Comparison of ENCODE assay signal across 19 cellular contexts in genomic region chr5:178595145-178595544, GRCh38. TPM values are rescaled to one million over a fixed set of nuclear protein-coding genes. Genes with fewer than 3 reads are reported as not detected.
DNase-seq lines count a peak whose midpoint lies in the region; ATAC-seq, FAIRE-seq and TF ChIP-seq lines count a peak whose summit lies in the region.
"Had no signal": no experiment of that assay in that cellular context is flagged by ENCODE, and none has a peak within 500 bp of the region (broad histone marks: within the 10 kb centered on the region; RNA-seq: fewer than 3 reads in every experiment).

No MANE protein-coding gene starts in this region.

- no peak overlapping the region for H2BK120ac ChIP-seq in mesendoderm (ENCODE audit: low read depth, low read length)

- no peak overlapping the region for H2AK5ac ChIP-seq in mesendoderm (ENCODE audit: low read length)

- no peak for TF ChIP-seq RAD21 in GM12878 (IDR thresholded peaks at IDR 0.05; ENCODE audit: insufficient read depth, low read depth, low read length)

- POLR2A ChIA-PET in GM12878 (lab: Charles Lee), result no interaction called here

- no peak overlapping the region for H3K23ac ChIP-seq in mesendoderm (ENCODE audit: low read length)

- peaks cover 31% of the 10 kb centered on the region for H3F3A ChIP-seq in GM23248 (ENCODE audit: insufficient read depth)

- BruUV-seq in GM12878 (replicated peaks; lab: Mats Ljungman, UMichigan), result no TSS peak

- TF ChIP-seq EP300 in GM12878 (IDR thresholded peaks at IDR 0.05; ENCODE audit: borderline replicate concordance in 1 of 2, control insufficient read depth in 1 of 2, low read depth in 2 of 2, low read length in 2 of 2), result no peak

- CTCF ChIA-PET in GM12878 (lab: Yijun Ruan, JAX), result no interaction called here

- TF ChIP-seq CTCF in GM12878 (IDR thresholded peaks at IDR 0.05 in 2 of 3, conservative IDR thresholded peaks at IDR 0.05 in 1 of 3; ENCODE audit: control insufficient read depth in 2 of 3, extremely low read depth in 1 of 3, insufficient read depth in 1 of 3, low read depth in 3 of 3, low read length in 3 of 3), result no peak

- H3K18ac ChIP-seq in mesendoderm (ENCODE audit: low read length), result no peak overlapping the region

- no peaks in the 10 kb centered on the region for H3K79me1 ChIP-seq in mesendoderm (ENCODE audit: low read length)

- H3K27ac ChIP-seq in GM23248 (no peak overlapping the region), GM12878 (ENCODE audit: control insufficient read depth, insufficient read depth) (no peak overlapping the region), mesendoderm (ENCODE audit: low read depth, low read length) (no peak overlapping the region)
- H3K27ac ChIP-seq: BLaER1, HL-60 had no signal

- H3K4me1 ChIP-seq in GM23248 (ENCODE audit: insufficient read depth) (peaks cover 12% of the 10 kb centered on the region; the same call in 1 of the 2 replicates), GM12878 (ENCODE audit: control insufficient read depth, insufficient read depth, low read length) (no peaks in the 10 kb centered on the region), mesendoderm (ENCODE audit: control insufficient read depth, low read depth, low read length) (no peaks in the 10 kb centered on the region)
- H3K4me1 ChIP-seq: HAP-1 had no signal

- H2BK5ac ChIP-seq in mesendoderm (ENCODE audit: low read length), result no peak overlapping the region

- in situ Hi-C loops in GM23248 (cut with MboI), result no loop called here
- in situ Hi-C loops in GM12878 (cut with MboI), result no loop called here

- H3K36me3 ChIP-seq in GM23248 (ENCODE audit: low read depth) (peaks cover 41% of the 10 kb centered on the region), GM12878 (ENCODE audit: control insufficient read depth in 2 of 2, insufficient read depth in 2 of 2, low read length in 1 of 2) (0 out of 4 replicates have a peak, but pooled peaks cover 0 to 5% of the 10 kb centered on the region in 2 experiments), mesendoderm (ENCODE audit: control insufficient read depth, insufficient read depth, low read length) (no peaks in the 10 kb centered on the region)
- H3K36me3 ChIP-seq: HAP-1 had no signal

- H3K9me2 ChIP-seq in GM23248 (ENCODE audit: insufficient read depth), result no peaks in the 10 kb centered on the region

- FAIRE-seq in GM12878 (lab: Jason Lieb, UNC), result no peak

- H4K8ac ChIP-seq in mesendoderm (ENCODE audit: low read depth, low read length), result no peak overlapping the region

- H3K9me3 ChIP-seq in GM23248 (ENCODE audit: low read depth) (no peaks in the 10 kb centered on the region), GM12878 (replicated peaks; ENCODE audit: control insufficient read depth, insufficient read depth, low read length) (no peaks in the 10 kb centered on the region; the same call in 1 of the 3 replicates)

- H4K20me1 ChIP-seq in GM23248 (ENCODE audit: insufficient read depth) (no peaks in the 10 kb centered on the region), GM12878 (ENCODE audit: control insufficient read depth, insufficient read depth) (no peaks in the 10 kb centered on the region)

- no peak overlapping the region for H2BK15ac ChIP-seq in mesendoderm (replicated peaks; ENCODE audit: low read depth)

- H3K27me3 ChIP-seq in GM23248 (replicated peaks; ENCODE audit: insufficient read depth) (no peaks in the 10 kb centered on the region), GM12878 (replicated peaks in 1 of 2; ENCODE audit: control insufficient read depth in 2 of 2, insufficient read depth in 2 of 2, low read length in 1 of 2) (peaks cover 0 to 3% of the 10 kb centered on the region in 2 experiments; a peak in 1 of 4 replicates), mesendoderm (ENCODE audit: insufficient read depth, low read length, poor library complexity) (no peaks in the 10 kb centered on the region)

- H3K56ac ChIP-seq in mesendoderm (ENCODE audit: low read length), result no peak overlapping the region

- no peak for ATAC-seq in GM12878

- no peak for TF ChIP-seq POLR2A in GM12878 (IDR thresholded peaks at IDR 0.05; ENCODE audit: low read depth, low read length)

- H3K4me2 ChIP-seq in GM23248 (ENCODE audit: unreplicated experiment), result no peak overlapping the region
- H3K4me2 ChIP-seq in GM12878 (ENCODE audit: control insufficient read depth, insufficient read depth), result no peak overlapping the region
- no peak overlapping the region for H3K4me2 ChIP-seq in mesendoderm (ENCODE audit: low read length)
- H3K4me2 ChIP-seq: BLaER1 had no signal

- H3K9ac ChIP-seq in GM23248 (no peak overlapping the region), GM12878 (ENCODE audit: control insufficient read depth, insufficient read depth, low read length) (no peak overlapping the region), mesendoderm (ENCODE audit: low read length) (no peak overlapping the region)
- H3K9ac ChIP-seq: BLaER1 had no signal

- SMC1A ChIA-PET in GM12878 (lab: Charles Lee; ENCODE audit: uncharacterized antibody, unreplicated experiment), result no interaction called here

- RAD21 ChIA-PET in GM12878 (lab: Charles Lee; ENCODE audit: unreplicated experiment), result no interaction called here

- DNase-seq in GM23248, result peak; percentile 7
- DNase-seq in M059J (ENCODE audit: low read depth), result peak; percentile 3
- DNase-seq in GM12878 (ENCODE audit: low read depth, low spot score), result no peak
- DNase-seq in mesendoderm, result peak; percentile 13
- DNase-seq in GM19240 (ENCODE audit: insufficient read length, low spot score), result no peak
- no peak for DNase-seq in T-helper 1 cell
- DNase-seq in NCI-H1105 treated with DMSO at 0.1 percent for 48 hours (lab: John Stamatoyannopoulos, UW), result no peak
- DNase-seq: 8988T; CD4-positive, alpha-beta memory T cell; DMS153; DMS79; GDM1; IMR-90 had no signal

- H3K4ac ChIP-seq in mesendoderm (ENCODE audit: low read depth, low read length), result no peak overlapping the region

- H3K4me3 ChIP-seq in GM23248 (no peak overlapping the region), GM12878 (no peak overlapping the region), mesendoderm (ENCODE audit: low read length) (no peak overlapping the region)
- H3K4me3 ChIP-seq: BLaER1, HAP-1 had no signal

- intact Hi-C loops in GM12878 (cut with micrococcal nuclease; ENCODE audit: unreplicated experiment), result no loop called here

- H2AFZ ChIP-seq in GM23248 (no peak overlapping the region), GM12878 (ENCODE audit: control insufficient read depth, low read depth, low read length) (no peak overlapping the region)

- no peak overlapping the region for H4K5ac ChIP-seq in mesendoderm (ENCODE audit: low read length)

- H3K79me2 ChIP-seq in GM23248 (ENCODE audit: insufficient read depth) (no peaks in the 10 kb centered on the region), GM12878 (ENCODE audit: control insufficient read depth, insufficient read depth, low read length) (no peaks in the 10 kb centered on the region), mesendoderm (ENCODE audit: control insufficient read depth, insufficient read depth, low read length) (no peaks in the 10 kb centered on the region)

TF ChIP-seq in GM12878, 131 proteins besides CTCF, POLR2A, EP300 and RAD21 (continues in another document):
- TF ChIP-seq CBX5 (IDR thresholded peaks at IDR 0.05; ENCODE audit: low read depth), result peak; percentile 54; the same call in 1 of the 2 replicates

RNA-seq across cellular contexts. Expression of gene COL23A1, which starts 5.0 kb away (rescaled TPM):
- not detected in 2 replicates for total RNA-seq in GM23248 (2014; rRNA removed; shearing (Covaris generic))
- polyA plus RNA-seq in GM23248 (2016; fragmentation: Nextera tagmentation; extraction: Ambion mirVana) (not detected in 2 replicates), GM12878 (2011; rRNA removed) (not detected in 2 replicates), GM12878 (2014; fragmentation: Illumina TruSeq; extraction: Trizol) (0.03 TPM in 1 of 2 replicates, not detected in the other), GM12878 (2014; fragmentation: Nextera tagmentation; extraction: Ambion mirVana) (not detected), GM12878 (2014; rRNA removed) (0.09 TPM in 1 of 2 replicates, not detected in the other), GM12878 (2016; fragmentation: Nextera tagmentation; extraction: Ambion mirVana) (under 1 TPM; 0.07 to 0.83 TPM)
- total RNA-seq in M059J (2014; rRNA removed; shearing (Covaris generic)), result not detected in 2 replicates
- total RNA-seq in GM12878 (2013; cell fraction: nucleolus; rRNA removed), result not detected in 2 replicates
- total RNA-seq in GM12878 (2014; rRNA removed) (0.05 and 0.11 TPM in 2 replicates), GM12878 (2014; rRNA removed; fragmentation: Illumina TruSeq; extraction: Trizol) (0.05 TPM in 1 of 2 replicates, not detected in the other), GM12878 (2021) (0.08 TPM in 1 of 2 replicates, not detected in the other)
- not detected for polyA plus RNA-seq in GM12878 (2011; ENCODE audit: low read depth)
- polyA plus RNA-seq in GM12878 (2011; cell fraction: cytosol; rRNA removed), result not detected in 2 replicates
- 0.10 and 0.12 TPM in 2 replicates for polyA plus RNA-seq in GM12878 (2011; cell fraction: nucleus; rRNA removed)
- 0.08 TPM in 1 of 2 replicates, not detected in the other for polyA plus RNA-seq in GM12878 (2012)
- not detected in 2 replicates for polyA minus RNA-seq in GM12878 (2011; rRNA and poly(A)+ RNA removed)
- not detected in 2 replicates for polyA minus RNA-seq in GM12878 (2011; cell fraction: cytosol; rRNA and poly(A)+ RNA removed)
- polyA minus RNA-seq in GM12878 (2011; cell fraction: nucleus; rRNA and poly(A)+ RNA removed), result 0.12 and 0.29 TPM in 2 replicates
- 0.49 TPM for polyA plus RNA-seq in mesendoderm (2013, experiment 1 of 2)
- 0.45 TPM for polyA plus RNA-seq in mesendoderm (2013, experiment 2 of 2)
- total RNA-seq: A673, HT1080, IMR-90 had no signal
- polyA plus RNA-seq: AG04450; CD4-positive, alpha-beta memory T cell; IMR-90 had no signal

RNA-seq across cellular contexts. Expression of gene CLK4, which starts 31.7 kb away (rescaled TPM):
- total RNA-seq in GM23248 (2014; rRNA removed; shearing (Covaris generic)), result 14.1 and 19.0 TPM in 2 replicates
- polyA plus RNA-seq in GM23248 (2016; fragmentation: Nextera tagmentation; extraction: Ambion mirVana) (11.0 and 11.8 TPM in 2 replicates), GM12878 (2011; rRNA removed) (47.9 and 66.3 TPM in 2 replicates), GM12878 (2014; fragmentation: Illumina TruSeq; extraction: Trizol) (16.2 and 23.0 TPM in 2 replicates), GM12878 (2014; fragmentation: Nextera tagmentation; extraction: Ambion mirVana) (10 to 100 TPM; 13.6 to 20.7 TPM), GM12878 (2014; rRNA removed) (16.3 and 21.0 TPM in 2 replicates), GM12878 (2016; fragmentation: Nextera tagmentation; extraction: Ambion mirVana) (10 to 100 TPM; 16.4 to 17.5 TPM)
- 4.6 and 6.6 TPM in 2 replicates for total RNA-seq in M059J (2014; rRNA removed; shearing (Covaris generic))
- 196 and 199 TPM in 2 replicates for total RNA-seq in GM12878 (2013; cell fraction: nucleolus; rRNA removed)
- total RNA-seq in GM12878 (2014; rRNA removed) (21.2 and 25.6 TPM in 2 replicates), GM12878 (2014; rRNA removed; fragmentation: Illumina TruSeq; extraction: Trizol) (21.7 and 21.9 TPM in 2 replicates), GM12878 (2021) (17.0 and 19.3 TPM in 2 replicates)
- 7.4 TPM for polyA plus RNA-seq in GM12878 (2011; ENCODE audit: low read depth)
- polyA plus RNA-seq in GM12878 (2011; cell fraction: cytosol; rRNA removed), result 13.9 and 15.0 TPM in 2 replicates
- polyA plus RNA-seq in GM12878 (2011; cell fraction: nucleus; rRNA removed), result 120 and 150 TPM in 2 replicates
- polyA plus RNA-seq in GM12878 (2012), result 11.5 and 11.7 TPM in 2 replicates
- polyA minus RNA-seq in GM12878 (2011; rRNA and poly(A)+ RNA removed), result 47.9 and 61.4 TPM in 2 replicates
- polyA minus RNA-seq in GM12878 (2011; cell fraction: cytosol; rRNA and poly(A)+ RNA removed), result 8.1 and 8.3 TPM in 2 replicates
- polyA minus RNA-seq in GM12878 (2011; cell fraction: nucleus; rRNA and poly(A)+ RNA removed), result 107 and 132 TPM in 2 replicates
- 5.7 TPM for polyA plus RNA-seq in mesendoderm (2013, experiment 1 of 2)
- polyA plus RNA-seq in mesendoderm (2013, experiment 2 of 2), result 5.2 TPM

Comparison
In these comparisons a context has a peak if more than half of its experiments do, and no peak if none do; other contexts are left out.
1. DNase-seq: peak in GM23248 (single experiment), M059J (single experiment) and mesendoderm (single experiment); none in GM12878 (single experiment), GM19240 (single experiment), T-helper 1 cell (0 of 5) and NCI-H1105 treated with DMSO at 0.1 percent for 48 hours (single experiment).